1 cellular context compared by ENCODE assay signal in the genomic region with DNA sequence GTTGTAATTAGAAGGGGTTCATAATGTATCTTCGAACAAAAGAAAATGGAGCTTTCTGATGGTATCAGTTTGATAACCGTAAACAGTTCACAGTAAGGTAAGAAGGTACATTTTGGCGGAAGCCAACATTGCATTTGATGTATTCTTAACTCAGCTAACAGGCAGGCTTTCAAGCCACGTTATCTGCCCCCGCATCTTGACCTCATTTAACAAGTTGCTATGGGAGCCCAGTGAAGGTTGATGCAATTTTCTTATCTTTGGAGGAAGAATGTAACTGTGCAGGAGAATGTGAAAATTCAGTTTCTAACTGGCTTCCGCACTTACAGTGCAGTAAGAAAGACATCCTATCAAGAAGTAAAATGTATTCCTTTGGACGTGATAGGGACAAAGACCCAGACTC.
TF ChIP-seq lines count a peak whose summit lies in the region.

No MANE protein-coding gene starts in this region.

TF ChIP-seq in K562, 482 proteins besides CTCF, POLR2A, EP300 and RAD21 (continued from another document and continues in another):
- peak; percentile 66; the same call in 1 of the 2 replicates for TF ChIP-seq ATF3 (IDR thresholded peaks at IDR 0.05)
- TF ChIP-seq ATF3 (CRISPR knock-in tag; conservative IDR thresholded peaks at IDR 0.05): no peak
- no peak for TF ChIP-seq FOXP1 (CRISPR knock-in tag; IDR thresholded peaks at IDR 0.05)
- TF ChIP-seq ELF4 (CRISPR knock-in tag; IDR thresholded peaks at IDR 0.05): no peak
- TF ChIP-seq CC2D1A (IDR thresholded peaks at IDR 0.05): no peak
- TF ChIP-seq DACH1 (IDR thresholded peaks at IDR 0.05; ENCODE audit: partially characterized antibody): no peak
- peak; percentile 61; the same call in 1 of the 2 replicates for TF ChIP-seq KLF16 (IDR thresholded peaks at IDR 0.05)
- TF ChIP-seq ZC3H11A (IDR thresholded peaks at IDR 0.05; ENCODE audit: low read depth, low read length): no peak
- peak; percentile 74; the same call in 1 of the 2 replicates for TF ChIP-seq ATF7 (IDR thresholded peaks at IDR 0.05)
- TF ChIP-seq CTBP1 (IDR thresholded peaks at IDR 0.05; ENCODE audit: borderline replicate concordance): peak; percentile 77
- no peak for TF ChIP-seq YBX1 (IDR thresholded peaks at IDR 0.05)
- TF ChIP-seq ATF4 (CRISPR knock-in tag; IDR thresholded peaks at IDR 0.05): peak; percentile 94
- no peak for TF ChIP-seq ZNF79 (CRISPR knock-in tag; IDR thresholded peaks at IDR 0.05; ENCODE audit: low read depth)
- TF ChIP-seq VEZF1 (CRISPR knock-in tag; IDR thresholded peaks at IDR 0.05): peak; percentile 7; the same call in 1 of the 2 replicates
- no peak for TF ChIP-seq IFI16 (CRISPR knock-in tag; IDR thresholded peaks at IDR 0.05)
- TF ChIP-seq, protein P1, sequence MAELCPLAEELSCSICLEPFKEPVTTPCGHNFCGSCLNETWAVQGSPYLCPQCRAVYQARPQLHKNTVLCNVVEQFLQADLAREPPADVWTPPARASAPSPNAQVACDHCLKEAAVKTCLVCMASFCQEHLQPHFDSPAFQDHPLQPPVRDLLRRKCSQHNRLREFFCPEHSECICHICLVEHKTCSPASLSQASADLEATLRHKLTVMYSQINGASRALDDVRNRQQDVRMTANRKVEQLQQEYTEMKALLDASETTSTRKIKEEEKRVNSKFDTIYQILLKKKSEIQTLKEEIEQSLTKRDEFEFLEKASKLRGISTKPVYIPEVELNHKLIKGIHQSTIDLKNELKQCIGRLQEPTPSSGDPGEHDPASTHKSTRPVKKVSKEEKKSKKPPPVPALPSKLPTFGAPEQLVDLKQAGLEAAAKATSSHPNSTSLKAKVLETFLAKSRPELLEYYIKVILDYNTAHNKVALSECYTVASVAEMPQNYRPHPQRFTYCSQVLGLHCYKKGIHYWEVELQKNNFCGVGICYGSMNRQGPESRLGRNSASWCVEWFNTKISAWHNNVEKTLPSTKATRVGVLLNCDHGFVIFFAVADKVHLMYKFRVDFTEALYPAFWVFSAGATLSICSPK (IDR thresholded peaks at IDR 0.05; ENCODE audit: borderline replicate concordance): no peak
- TF ChIP-seq TCF3 (CRISPR knock-in tag; IDR thresholded peaks at IDR 0.05): 0 out of 2 replicates have a peak, but pooled peaks have one; percentile 23
- peak; percentile 32; the same call in 1 of the 2 replicates for TF ChIP-seq PML (IDR thresholded peaks at IDR 0.05; ENCODE audit: low read length)
- peak; percentile 44 for TF ChIP-seq CEBPB (tag; IDR thresholded peaks at IDR 0.05)
- TF ChIP-seq, protein P2, sequence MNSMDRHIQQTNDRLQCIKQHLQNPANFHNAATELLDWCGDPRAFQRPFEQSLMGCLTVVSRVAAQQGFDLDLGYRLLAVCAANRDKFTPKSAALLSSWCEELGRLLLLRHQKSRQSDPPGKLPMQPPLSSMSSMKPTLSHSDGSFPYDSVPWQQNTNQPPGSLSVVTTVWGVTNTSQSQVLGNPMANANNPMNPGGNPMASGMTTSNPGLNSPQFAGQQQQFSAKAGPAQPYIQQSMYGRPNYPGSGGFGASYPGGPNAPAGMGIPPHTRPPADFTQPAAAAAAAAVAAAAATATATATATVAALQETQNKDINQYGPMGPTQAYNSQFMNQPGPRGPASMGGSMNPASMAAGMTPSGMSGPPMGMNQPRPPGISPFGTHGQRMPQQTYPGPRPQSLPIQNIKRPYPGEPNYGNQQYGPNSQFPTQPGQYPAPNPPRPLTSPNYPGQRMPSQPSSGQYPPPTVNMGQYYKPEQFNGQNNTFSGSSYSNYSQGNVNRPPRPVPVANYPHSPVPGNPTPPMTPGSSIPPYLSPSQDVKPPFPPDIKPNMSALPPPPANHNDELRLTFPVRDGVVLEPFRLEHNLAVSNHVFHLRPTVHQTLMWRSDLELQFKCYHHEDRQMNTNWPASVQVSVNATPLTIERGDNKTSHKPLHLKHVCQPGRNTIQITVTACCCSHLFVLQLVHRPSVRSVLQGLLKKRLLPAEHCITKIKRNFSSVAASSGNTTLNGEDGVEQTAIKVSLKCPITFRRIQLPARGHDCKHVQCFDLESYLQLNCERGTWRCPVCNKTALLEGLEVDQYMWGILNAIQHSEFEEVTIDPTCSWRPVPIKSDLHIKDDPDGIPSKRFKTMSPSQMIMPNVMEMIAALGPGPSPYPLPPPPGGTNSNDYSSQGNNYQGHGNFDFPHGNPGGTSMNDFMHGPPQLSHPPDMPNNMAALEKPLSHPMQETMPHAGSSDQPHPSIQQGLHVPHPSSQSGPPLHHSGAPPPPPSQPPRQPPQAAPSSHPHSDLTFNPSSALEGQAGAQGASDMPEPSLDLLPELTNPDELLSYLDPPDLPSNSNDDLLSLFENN (IDR thresholded peaks at IDR 0.05; ENCODE audit: low read depth in 2 of 2, low read length in 2 of 2): no peak
- peak; percentile 64; the same call in 1 of the 2 replicates for TF ChIP-seq RNF2 (IDR thresholded peaks at IDR 0.05)
- peak; percentile 58; the same call in 1 of the 2 replicates for TF ChIP-seq ARID1B (IDR thresholded peaks at IDR 0.05)
- 0 out of 2 replicates have a peak, but pooled peaks have one; percentile 7 for TF ChIP-seq ZSCAN32 (CRISPR knock-in tag; IDR thresholded peaks at IDR 0.05)
- TF ChIP-seq, protein P3, sequence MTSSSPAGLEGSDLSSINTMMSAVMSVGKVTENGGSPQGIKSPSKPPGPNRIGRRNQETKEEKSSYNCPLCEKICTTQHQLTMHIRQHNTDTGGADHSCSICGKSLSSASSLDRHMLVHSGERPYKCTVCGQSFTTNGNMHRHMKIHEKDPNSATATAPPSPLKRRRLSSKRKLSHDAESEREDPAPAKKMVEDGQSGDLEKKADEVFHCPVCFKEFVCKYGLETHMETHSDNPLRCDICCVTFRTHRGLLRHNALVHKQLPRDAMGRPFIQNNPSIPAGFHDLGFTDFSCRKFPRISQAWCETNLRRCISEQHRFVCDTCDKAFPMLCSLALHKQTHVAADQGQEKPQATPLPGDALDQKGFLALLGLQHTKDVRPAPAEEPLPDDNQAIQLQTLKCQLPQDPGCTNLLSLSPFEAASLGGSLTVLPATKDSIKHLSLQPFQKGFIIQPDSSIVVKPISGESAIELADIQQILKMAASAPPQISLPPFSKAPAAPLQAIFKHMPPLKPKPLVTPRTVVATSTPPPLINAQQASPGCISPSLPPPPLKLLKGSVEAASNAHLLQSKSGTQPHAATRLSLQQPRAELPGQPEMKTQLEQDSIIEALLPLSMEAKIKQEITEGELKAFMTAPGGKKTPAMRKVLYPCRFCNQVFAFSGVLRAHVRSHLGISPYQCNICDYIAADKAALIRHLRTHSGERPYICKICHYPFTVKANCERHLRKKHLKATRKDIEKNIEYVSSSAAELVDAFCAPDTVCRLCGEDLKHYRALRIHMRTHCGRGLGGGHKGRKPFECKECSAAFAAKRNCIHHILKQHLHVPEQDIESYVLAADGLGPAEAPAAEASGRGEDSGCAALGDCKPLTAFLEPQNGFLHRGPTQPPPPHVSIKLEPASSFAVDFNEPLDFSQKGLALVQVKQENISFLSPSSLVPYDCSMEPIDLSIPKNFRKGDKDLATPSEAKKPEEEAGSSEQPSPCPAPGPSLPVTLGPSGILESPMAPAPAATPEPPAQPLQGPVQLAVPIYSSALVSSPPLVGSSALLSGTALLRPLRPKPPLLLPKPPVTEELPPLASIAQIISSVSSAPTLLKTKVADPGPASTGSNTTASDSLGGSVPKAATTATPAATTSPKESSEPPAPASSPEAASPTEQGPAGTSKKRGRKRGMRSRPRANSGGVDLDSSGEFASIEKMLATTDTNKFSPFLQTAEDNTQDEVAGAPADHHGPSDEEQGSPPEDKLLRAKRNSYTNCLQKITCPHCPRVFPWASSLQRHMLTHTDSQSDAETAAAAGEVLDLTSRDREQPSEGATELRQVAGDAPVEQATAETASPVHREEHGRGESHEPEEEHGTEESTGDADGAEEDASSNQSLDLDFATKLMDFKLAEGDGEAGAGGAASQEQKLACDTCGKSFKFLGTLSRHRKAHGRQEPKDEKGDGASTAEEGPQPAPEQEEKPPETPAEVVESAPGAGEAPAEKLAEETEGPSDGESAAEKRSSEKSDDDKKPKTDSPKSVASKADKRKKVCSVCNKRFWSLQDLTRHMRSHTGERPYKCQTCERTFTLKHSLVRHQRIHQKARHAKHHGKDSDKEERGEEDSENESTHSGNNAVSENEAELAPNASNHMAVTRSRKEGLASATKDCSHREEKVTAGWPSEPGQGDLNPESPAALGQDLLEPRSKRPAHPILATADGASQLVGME (CRISPR knock-in tag; IDR thresholded peaks at IDR 0.05): 0 out of 2 replicates have a peak, but pooled peaks have one; percentile 40
- peak; percentile 57; the same call in 1 of the 2 replicates for TF ChIP-seq JUND (IDR thresholded peaks at IDR 0.05; ENCODE audit: borderline replicate concordance, low read depth, low read length)
- no peak; the same call in 2 of the 3 replicates for TF ChIP-seq JUND (tag; IDR thresholded peaks at IDR 0.05; ENCODE audit: borderline replicate concordance, low read depth, low read length)
- peak; percentile 59; the same call in 1 of the 2 replicates for TF ChIP-seq CREM (IDR thresholded peaks at IDR 0.05; ENCODE audit: low read depth)
- TF ChIP-seq STAT6 (CRISPR knock-in tag; IDR thresholded peaks at IDR 0.05): no peak
- peak; percentile 55; the same call in 1 of the 2 replicates for TF ChIP-seq TAL1 (IDR thresholded peaks at IDR 0.05)
- no peak for TF ChIP-seq ZNF586 (CRISPR knock-in tag; conservative IDR thresholded peaks at IDR 0.05)
- no peak for TF ChIP-seq HNRNPUL1 (IDR thresholded peaks at IDR 0.05; ENCODE audit: low read length)
- TF ChIP-seq CEBPG (CRISPR knock-in tag; IDR thresholded peaks at IDR 0.05): 0 out of 2 replicates have a peak, but pooled peaks have one; percentile 27
- TF ChIP-seq CEBPG (tag; conservative IDR thresholded peaks at IDR 0.05 in 1 of 2, IDR thresholded peaks at IDR 0.05 in 1 of 2): peak; percentile 81 to 87
- TF ChIP-seq ATF1 (CRISPR knock-in tag; IDR thresholded peaks at IDR 0.05): no peak
- TF ChIP-seq ATF1 (tag; IDR thresholded peaks at IDR 0.05): peak; percentile 46
- no peak for TF ChIP-seq ZNF584 (CRISPR knock-in tag; IDR thresholded peaks at IDR 0.05; ENCODE audit: low read depth)
- no peak for TF ChIP-seq PRDM10 (IDR thresholded peaks at IDR 0.05; ENCODE audit: partially characterized antibody)
- TF ChIP-seq BCL6 (CRISPR knock-in tag; IDR thresholded peaks at IDR 0.05): no peak
- TF ChIP-seq TEAD1 (CRISPR knock-in tag; IDR thresholded peaks at IDR 0.05): peak in 1 of 2 experiments; percentile 90; a peak in 2 of 4 replicates
